Comparison of ENCODE assay signal across 21 cellular contexts in the genomic region with DNA sequence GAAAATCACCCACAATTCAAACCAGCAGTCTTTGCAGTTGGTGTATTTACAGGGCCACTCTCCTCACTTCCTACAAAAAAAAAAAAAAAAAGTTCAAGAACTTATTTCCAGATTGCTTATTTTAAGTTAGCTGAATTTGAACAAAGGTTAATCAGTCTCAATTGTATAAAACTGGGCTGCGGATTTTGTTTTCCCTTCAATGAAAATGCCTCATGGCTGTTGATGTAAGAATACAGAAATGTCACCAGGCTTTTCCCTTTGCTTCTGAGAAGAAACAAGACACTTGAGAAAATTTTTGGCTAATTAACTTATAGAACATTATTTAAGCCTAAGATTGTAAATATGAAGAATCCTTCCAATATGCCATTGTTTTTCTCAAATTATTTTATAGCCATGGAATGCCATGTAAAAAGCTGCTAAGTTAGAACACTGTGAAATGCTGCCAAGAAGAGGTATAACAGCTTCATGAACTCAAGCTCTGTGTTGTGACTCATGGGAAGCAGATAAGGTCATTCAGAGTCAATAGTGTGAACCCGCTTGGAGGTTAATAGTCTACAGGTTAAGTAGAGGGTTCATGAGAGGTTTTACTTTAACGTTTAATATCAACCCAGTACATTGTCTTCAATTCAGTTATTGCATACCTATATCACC.
DNase-seq lines count a peak whose midpoint lies in the region; FAIRE-seq and TF ChIP-seq lines count a peak whose summit lies in the region.
"Had no signal": no experiment of that assay in that cellular context is flagged by ENCODE, and none has a peak within 500 bp of the region (broad histone marks: within the 10 kb centered on the region; RNA-seq: fewer than 3 reads in every experiment).

No MANE protein-coding gene starts in this region.

- H3K9me3 Mint-ChIP-seq in MCF 10A (ENCODE audit: unreplicated experiment), result no peaks in the 10 kb centered on the region
- H3K9me3 Mint-ChIP-seq: activated T-helper 2 cell treated with anti-CD3 and anti-CD28 coated beads, Interferon-gamma antibody, Interleukin-2, Interleukin-4, amounts not matched to agents 10 μg/mL and 5 μg/mL and 100 μg/mL, durations not matched to agents 14 hours and 24 hours and 36 hours; CD4-positive, alpha-beta T cell had no signal

- H3K36me3 ChIP-seq in breast epithelium (no peaks in the 10 kb centered on the region), small intestine (ENCODE audit: control insufficient read depth in 2 of 2, insufficient read depth in 2 of 2, low read length in 2 of 2) (no peaks in the 10 kb centered on the region)
- H3K36me3 ChIP-seq: gastroesophageal sphincter, transverse colon had no signal

- H3K27ac Mint-ChIP-seq in MCF 10A (ENCODE audit: low read depth, unreplicated experiment), result no peak overlapping the region
- H3K27ac Mint-ChIP-seq: activated T-helper 2 cell treated with anti-CD3 and anti-CD28 coated beads, Interferon-gamma antibody, Interleukin-2, Interleukin-4, amounts not matched to agents 10 μg/mL and 5 μg/mL and 100 μg/mL, durations not matched to agents 14 hours and 24 hours and 36 hours; CD4-positive, alpha-beta T cell had no signal

- H3K4me1 ChIP-seq in breast epithelium, result no peaks in the 10 kb centered on the region
- H3K4me1 ChIP-seq in small intestine (ENCODE audit: control insufficient read depth in 2 of 2, insufficient read depth in 1 of 2, low read depth in 1 of 2, low read length in 1 of 2), result no peaks in the 10 kb centered on the region
- H3K4me1 ChIP-seq: body of pancreas had no signal

- no peaks in the 10 kb centered on the region for H3K4me1 Mint-ChIP-seq in MCF 10A (ENCODE audit: insufficient read depth, unreplicated experiment)

- 15 to 39% (median 39%) methylated on average over 3 of the region's 3 CpGs for WGBS in small intestine, 3 donors

- POLR2A ChIA-PET in MCF 10A (lab: Yijun Ruan, JAX), result interaction anchor here (1.0 kb wide), 2 partner anchors 11 to 44 kb away, joined by 3 to 6 read pairs; no protein-coding TSS in a partner anchor

- no peaks in the 10 kb centered on the region for H3K27me3 ChIP-seq in breast epithelium
- no peaks in the 10 kb centered on the region for H3K27me3 ChIP-seq in small intestine (ENCODE audit: control insufficient read depth in 2 of 2, insufficient read depth in 2 of 2, low read length in 2 of 2)
- H3K27me3 ChIP-seq: body of pancreas, gastroesophageal sphincter, transverse colon had no signal

- peak; percentile 26 for FAIRE-seq in small intestine (lab: Jason Lieb, UNC)

- H3K9me3 ChIP-seq in breast epithelium (no peaks in the 10 kb centered on the region), small intestine (ENCODE audit: control insufficient read depth, low read depth) (no peaks in the 10 kb centered on the region)
- H3K9me3 ChIP-seq: body of pancreas, transverse colon had no signal

- no peaks in the 10 kb centered on the region for H3K27me3 Mint-ChIP-seq in MCF 10A (ENCODE audit: insufficient read depth, unreplicated experiment)

- BruUV-seq in MCF 10A (replicated peaks; lab: Mats Ljungman, UMichigan), result no TSS peak

- intact Hi-C loops in MCF 10A (cut with micrococcal nuclease) (no loop called here), breast epithelium (cut with DNase I; ENCODE audit: low total_unique reads) (no loop called here)

- H3K4me3 ChIP-seq in breast epithelium, result no peak overlapping the region
- H3K4me3 ChIP-seq in cardiac fibroblast (replicated peaks in 1 of 2; ENCODE audit: low read depth in 2 of 2, low read length in 2 of 2), result no peak overlapping the region
- H3K4me3 ChIP-seq in small intestine (ENCODE audit: low read depth in 1 of 2, low read length in 2 of 2), result no peak overlapping the region
- H3K4me3 ChIP-seq: body of pancreas, gastroesophageal sphincter, PC-9, transverse colon had no signal

- DNase-seq in MCF 10A (ENCODE audit: unreplicated experiment), result peak; percentile 56
- no peak for DNase-seq in breast epithelium (ENCODE audit: low spot score in 2 of 2)
- peak; percentile 71 to 78 for DNase-seq in cardiac fibroblast (ENCODE audit: low read depth in 2 of 2)
- peak; percentile 70 for DNase-seq in kidney tubule cell (ENCODE audit: low spot score)
- peak; percentile 93 for DNase-seq in small intestine
- DNase-seq in stimulated activated CD4-positive, alpha-beta T cell treated with anti-CD3 and anti-CD28 coated beads, Interleukin-4, amount 100 ng/mL, for 1 hour, result no peak
- DNase-seq in NCI-H526 treated with DMSO at 0.1 percent for 48 hours (lab: John Stamatoyannopoulos, UW), result no peak
- no peak for DNase-seq in SIG-M5 treated with dmso at 0.1 percent for 504 hours (lab: John Stamatoyannopoulos, UW; ENCODE audit: unreplicated experiment)
- DNase-seq: 8988T; activated CD8-positive, alpha-beta memory T cell treated with anti-CD3 and anti-CD28 coated beads for 24 hours; body of pancreas; CD4-positive, alpha-beta T cell; effector CD4-positive, alpha-beta T cell; NCI-H1930; NCI-H526; stimulated activated naive CD4-positive, alpha-beta T cell; T-helper 1 cell; transverse colon had no signal

- no peak for TF ChIP-seq CTCF in MCF 10A (IDR thresholded peaks at IDR 0.05; ENCODE audit: unreplicated experiment)
- TF ChIP-seq CTCF in breast epithelium (IDR thresholded peaks at IDR 0.05), result no peak
- no peak for TF ChIP-seq CTCF in cardiac fibroblast (IDR thresholded peaks at IDR 0.05; ENCODE audit: low read depth, low read length)

- TF ChIP-seq POLR2A in breast epithelium (IDR thresholded peaks at IDR 0.05), result no peak

- H3K36me3 Mint-ChIP-seq in MCF 10A (ENCODE audit: insufficient read depth, unreplicated experiment), result no peaks in the 10 kb centered on the region

- CTCF ChIA-PET in MCF 10A (lab: Yijun Ruan, JAX), result no interaction called here

- H3K27ac ChIP-seq in breast epithelium, result no peak overlapping the region
- no peak overlapping the region for H3K27ac ChIP-seq in small intestine (ENCODE audit: low read depth in 1 of 2, low read length in 1 of 2)
- H3K27ac ChIP-seq: body of pancreas, gastroesophageal sphincter, PC-9, transverse colon had no signal

- H3K4me3 Mint-ChIP-seq in MCF 10A (ENCODE audit: unreplicated experiment), result no peak overlapping the region
- H3K4me3 Mint-ChIP-seq: CD4-positive, alpha-beta T cell had no signal

Comparison
In these comparisons a context has a peak if more than half of its experiments do, and no peak if none do; other contexts are left out.
1. DNase-seq: peak in MCF 10A (single experiment), cardiac fibroblast (2 of 2), kidney tubule cell (single experiment) and small intestine (single experiment); none in breast epithelium (0 of 2), stimulated activated CD4-positive, alpha-beta T cell treated with anti-CD3 and anti-CD28 coated beads, Interleukin-4, amount 100 ng/mL, for 1 hour (single experiment), NCI-H526 treated with DMSO at 0.1 percent for 48 hours (single experiment) and SIG-M5 treated with dmso at 0.1 percent for 504 hours (single experiment).